27 cellular contexts compared by ENCODE assay signal in the genomic region with DNA sequence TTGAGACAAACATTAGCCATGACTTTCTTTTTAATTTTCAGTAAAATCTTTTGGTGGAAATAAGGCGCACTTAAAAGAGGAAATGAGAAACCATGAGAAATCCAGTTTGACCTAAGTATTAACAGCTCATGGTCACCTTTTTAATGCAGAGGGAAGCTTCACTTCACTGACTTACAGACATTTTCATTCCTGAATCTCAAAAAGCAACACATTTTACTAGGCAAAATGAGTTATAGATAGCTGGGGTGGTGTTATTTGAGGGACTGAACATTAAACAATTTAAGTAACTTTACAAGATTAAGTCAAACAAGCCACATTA.
A peak's percentile ranks its signal among the peaks of the same experiment; 100 is the strongest.
DNase-seq lines count a peak whose midpoint lies in the region; ATAC-seq and TF ChIP-seq lines count a peak whose summit lies in the region.
"Had no signal": no experiment of that assay in that cellular context is flagged by ENCODE, and none has a peak within 500 bp of the region (broad histone marks: within the 10 kb centered on the region; RNA-seq: fewer than 3 reads in every experiment).

No MANE protein-coding gene starts in this region.

- peaks cover 19% of the 10 kb centered on the region for H3K4me1 Mint-ChIP-seq in Calu3 (ENCODE audit: low read depth, unreplicated experiment)
- H3K4me1 Mint-ChIP-seq: memory B cell, naive B cell had no signal

- TF ChIP-seq CTCF in SK-N-SH (IDR thresholded peaks at IDR 0.05) (no peak), Panc1 (IDR thresholded peaks at IDR 0.05) (no peak), hepatocyte (IDR thresholded peaks at IDR 0.05; ENCODE audit: poor library complexity) (no peak), Calu3 (IDR thresholded peaks at IDR 0.05; ENCODE audit: unreplicated experiment) (no peak)

- peaks cover 0 to 7% of the 10 kb centered on the region in 2 experiments for H3K36me3 ChIP-seq in SK-N-SH (replicated peaks in 1 of 2; ENCODE audit: control insufficient read depth in 1 of 2, insufficient read depth in 2 of 2, low read length in 1 of 2)
- no peaks in the 10 kb centered on the region; the same call in 1 of the 2 replicates for H3K36me3 ChIP-seq in Panc1 (ENCODE audit: control insufficient read depth, insufficient read depth, low read length)
- H3K36me3 ChIP-seq in hepatocyte (replicated peaks; ENCODE audit: insufficient read depth, low read depth) = no peaks in the 10 kb centered on the region
- H3K36me3 ChIP-seq: BE2C, pancreas, stomach, tibial nerve had no signal

- H4K20me1 ChIP-seq in SK-N-SH (ENCODE audit: insufficient read depth) = no peaks in the 10 kb centered on the region
- no peaks in the 10 kb centered on the region for H4K20me1 ChIP-seq in hepatocyte (ENCODE audit: insufficient read depth, poor library complexity, severe bottlenecking)

- CTCF ChIA-PET in SK-N-SH (lab: Yijun Ruan, JAX) = interaction anchor here (0.7 to 2.0 kb wide), 7 partner anchors 8 to 628 kb away, joined by 3 to 9 read pairs (median 3); no protein-coding TSS in a partner anchor
- CTCF ChIA-PET in Panc1 (lab: Charles Lee) = no interaction called here
- CTCF ChIA-PET in Calu3 (lab: Charles Lee) = no interaction called here

- ATAC-seq in SK-N-SH treated with all-trans-retinoic acid at 6 μM for 48 hours (no peak), Panc1 (no peak), HG03460 (IDR thresholded peaks at IDR 0.05; ENCODE audit: unreplicated experiment) (no peak), GM21723 (IDR thresholded peaks at IDR 0.05; ENCODE audit: unreplicated experiment) (no peak)
- ATAC-seq: activated CD4-positive, CD25-positive, alpha-beta regulatory T cell treated with anti-CD3 and anti-CD28 coated beads, Interleukin-2, amount 50 U/mL, for 24 hours; left cardiac atrium; pancreas; sciatic nerve had no signal

- H3K4me3 ChIP-seq in SK-N-SH (ENCODE audit: low read depth in 2 of 2, low read length in 1 of 2) (no peak overlapping the region), Panc1 (ENCODE audit: low read depth in 2 of 2, low read length in 2 of 2) (no peak overlapping the region), hepatocyte (no peak overlapping the region)
- H3K4me3 ChIP-seq: pancreas, stomach, tibial nerve had no signal

- peaks cover 11% of the 10 kb centered on the region for H3F3A ChIP-seq in SK-N-SH (replicated peaks; ENCODE audit: insufficient read depth)

- intact Hi-C loops in Panc1 (cut with micrococcal nuclease; ENCODE audit: unreplicated experiment) = loop anchor here (1.0 kb wide), 1 partner anchor 67 kb away; no protein-coding TSS in a partner anchor
- intact Hi-C loops in Calu3 (cut with micrococcal nuclease; ENCODE audit: unreplicated experiment) = no loop called here

- no peaks in the 10 kb centered on the region for H3K36me3 Mint-ChIP-seq in Calu3 (ENCODE audit: insufficient read depth, unreplicated experiment)
- H3K36me3 Mint-ChIP-seq: memory B cell, naive B cell had no signal

- H3K9me2 ChIP-seq in SK-N-SH (no peaks in the 10 kb centered on the region), hepatocyte (replicated peaks; ENCODE audit: insufficient read depth) (no peaks in the 10 kb centered on the region)

- no TSS peak for BruUV-seq in Panc1 (replicated peaks; lab: Mats Ljungman, UMichigan)
- no TSS peak for BruUV-seq in Calu3 (replicated peaks; lab: Mats Ljungman, UMichigan)

- peaks cover 13 to 27% of the 10 kb centered on the region in 2 experiments; a peak in 3 of 4 replicates for H3K4me1 ChIP-seq in SK-N-SH (ENCODE audit: control insufficient read depth in 1 of 2, insufficient read depth in 2 of 2, low read depth in 1 of 2, low read length in 1 of 2)
- H3K4me1 ChIP-seq in Panc1 (ENCODE audit: control insufficient read depth, insufficient read depth, low read length) = peaks cover 94% of the 10 kb centered on the region
- peaks cover 35% of the 10 kb centered on the region for H3K4me1 ChIP-seq in hepatocyte (ENCODE audit: insufficient read depth)
- H3K4me1 ChIP-seq: pancreas had no signal

- H3K27ac Mint-ChIP-seq in Calu3 (ENCODE audit: unreplicated experiment) = no peak overlapping the region
- H3K27ac Mint-ChIP-seq: memory B cell, naive B cell had no signal

- H3K9me3 Mint-ChIP-seq in Calu3 (ENCODE audit: low read depth, unreplicated experiment) = no peaks in the 10 kb centered on the region

- no peak for TF ChIP-seq RAD21 in SK-N-SH (IDR thresholded peaks at IDR 0.05; ENCODE audit: low read length)

- no peak overlapping the region for H3K9ac ChIP-seq in SK-N-SH

- H3K4me2 ChIP-seq in SK-N-SH (peak overlapping the region; percentile 25), hepatocyte (peak overlapping the region; percentile 1)

- peak overlapping the region in 1 of 2 experiments; percentile 95; a peak in 2 of 4 replicates for H3K27ac ChIP-seq in SK-N-SH (ENCODE audit: low read depth in 2 of 2, low read length in 1 of 2)
- H3K27ac ChIP-seq in Panc1 (ENCODE audit: low read length) = peak overlapping the region; percentile 73
- peak overlapping the region; percentile 18 for H3K27ac ChIP-seq in hepatocyte
- H3K27ac ChIP-seq: pancreas, stomach, tibial nerve had no signal

- WGBS in SK-N-SH (ENCODE audit: low lambda C conversion rate) = 98% methylated on average over 1 of the region's 1 CpG
- WGBS in hepatocyte (ENCODE audit: low lambda C conversion rate, missing lambda C conversion rate) = 79% methylated on average over 1 of the region's 1 CpG

- H2AFZ ChIP-seq in SK-N-SH (ENCODE audit: low read depth) (no peak overlapping the region), hepatocyte (no peak overlapping the region)

- H3K79me2 ChIP-seq in SK-N-SH (ENCODE audit: insufficient read depth) (no peaks in the 10 kb centered on the region), hepatocyte (peaks cover 38% of the 10 kb centered on the region)

- TF ChIP-seq EP300 in SK-N-SH (IDR thresholded peaks at IDR 0.05; ENCODE audit: borderline replicate concordance in 1 of 2, low read depth in 1 of 2, low read length in 1 of 2) = no peak

- DNase-seq in SK-N-SH = no peak
- no peak for DNase-seq in Panc1 (ENCODE audit: low read depth, low spot score)
- DNase-seq in hepatocyte (ENCODE audit: low spot score) = no peak
- DNase-seq in dermis blood vessel endothelial cell = no peak
- no peak for DNase-seq in Calu3
- DNase-seq: activated T-cell treated with anti-CD3 and anti-CD28 coated beads, Interleukin-2, amount 50 U/mL, for 1 hour; BE2C; COR-L47; EL; head of caudate nucleus; left cardiac atrium; naive B cell; NCI-H1092 treated with DMSO at 0.1 percent for 48 hours; NCI-H1930; NCI-H345; NK-92 treated with Interleukin-12 subunit alpha and Interleukin-12 subunit beta, amount 100 ng/mL, for 24 hours; pancreas; stimulated activated CD4-positive, alpha-beta T cell treated with anti-CD3 and anti-CD28 coated beads, Interleukin-15, amount 100 ng/mL, for 24 hours; stomach; SW 1271 had no signal

- H3K4me3 Mint-ChIP-seq in Calu3 (ENCODE audit: low read depth, unreplicated experiment) = no peak overlapping the region
- H3K4me3 Mint-ChIP-seq: memory B cell, naive B cell had no signal

- POLR2A ChIA-PET in SK-N-SH (lab: Yijun Ruan, JAX) (no interaction called here), Panc1 (lab: Charles Lee) (no interaction called here)

- H3K27me3 ChIP-seq in SK-N-SH (ENCODE audit: insufficient read depth) = no peaks in the 10 kb centered on the region
- no peaks in the 10 kb centered on the region for H3K27me3 ChIP-seq in Panc1 (ENCODE audit: control insufficient read depth, insufficient read depth, low read length)
- no peaks in the 10 kb centered on the region for H3K27me3 ChIP-seq in hepatocyte
- H3K27me3 ChIP-seq: BE2C, stomach, tibial nerve had no signal

- no peaks in the 10 kb centered on the region for H3K27me3 Mint-ChIP-seq in Calu3 (ENCODE audit: unreplicated experiment)
- H3K27me3 Mint-ChIP-seq: memory B cell, naive B cell had no signal

- in situ Hi-C loops in Panc1 (cut with HindIII; ENCODE audit: low pct_unique_long_range_greater_than_20kb, low sequenced_read_pairs) = no loop called here

- no peaks in the 10 kb centered on the region for H3K9me3 ChIP-seq in SK-N-SH
- H3K9me3 ChIP-seq in Panc1 (ENCODE audit: control insufficient read depth, insufficient read depth, low read depth, low read length) = no peaks in the 10 kb centered on the region
- no peaks in the 10 kb centered on the region for H3K9me3 ChIP-seq in hepatocyte (ENCODE audit: low read depth)
- H3K9me3 ChIP-seq: BE2C, pancreas, stomach, tibial nerve had no signal

TF ChIP-seq in SK-N-SH, 30 proteins besides CTCF, POLR2A, EP300 and RAD21 (continues in another document):
- TF ChIP-seq POLR2AphosphoS5 (IDR thresholded peaks at IDR 0.05; ENCODE audit: low read depth, low read length) (no peak), SIN3A (IDR thresholded peaks at IDR 0.05; ENCODE audit: borderline replicate concordance, low read depth, low read length) (no peak), MXI1 (IDR thresholded peaks at IDR 0.05; ENCODE audit: low read depth, low read length) (no peak), RCOR1 (IDR thresholded peaks at IDR 0.05; ENCODE audit: low read length) (no peak), NFIC (IDR thresholded peaks at IDR 0.05; ENCODE audit: borderline replicate concordance) (no peak), NRF1 (IDR thresholded peaks at IDR 0.05; ENCODE audit: low read depth, low read length) (no peak)

TF ChIP-seq in SK-N-SH treated with all-trans-retinoic acid at 6 μM for 48 hours, 23 proteins besides CTCF, POLR2A, EP300 and RAD21:
- TF ChIP-seq, protein P1, sequence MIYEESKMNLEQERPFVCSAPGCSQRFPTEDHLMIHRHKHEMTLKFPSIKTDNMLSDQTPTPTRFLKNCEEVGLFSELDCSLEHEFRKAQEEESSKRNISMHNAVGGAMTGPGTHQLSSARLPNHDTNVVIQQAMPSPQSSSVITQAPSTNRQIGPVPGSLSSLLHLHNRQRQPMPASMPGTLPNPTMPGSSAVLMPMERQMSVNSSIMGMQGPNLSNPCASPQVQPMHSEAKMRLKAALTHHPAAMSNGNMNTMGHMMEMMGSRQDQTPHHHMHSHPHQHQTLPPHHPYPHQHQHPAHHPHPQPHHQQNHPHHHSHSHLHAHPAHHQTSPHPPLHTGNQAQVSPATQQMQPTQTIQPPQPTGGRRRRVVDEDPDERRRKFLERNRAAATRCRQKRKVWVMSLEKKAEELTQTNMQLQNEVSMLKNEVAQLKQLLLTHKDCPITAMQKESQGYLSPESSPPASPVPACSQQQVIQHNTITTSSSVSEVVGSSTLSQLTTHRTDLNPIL (CRISPR knock-in tag; IDR thresholded peaks at IDR 0.05; ENCODE audit: low read depth) = no peak
- TF ChIP-seq ESRRG (CRISPR knock-in tag; IDR thresholded peaks at IDR 0.05) (no peak), ZFP3 (CRISPR knock-in tag; IDR thresholded peaks at IDR 0.05) (no peak), ZC3H10 (CRISPR knock-in tag; IDR thresholded peaks at IDR 0.05) (no peak), ZNF70 (CRISPR knock-in tag; IDR thresholded peaks at IDR 0.05) (no peak), TCF4 (CRISPR knock-in tag; IDR thresholded peaks at IDR 0.05; ENCODE audit: borderline replicate concordance) (no peak), ISL1 (CRISPR knock-in tag; IDR thresholded peaks at IDR 0.05) (no peak)
TF ChIP-seq in SK-N-SH treated with all-trans-retinoic acid at 6 μM for 48 hours: peak in this region for 0.
